In genomic region chr12:5433081-5433839, GRCh38 we compare ENCODE assay signal across 1 cellular context.
TF ChIP-seq lines count a peak whose summit lies in the region.

No MANE protein-coding gene starts in this region.

TF ChIP-seq in HEK293, 187 proteins besides CTCF, POLR2A, EP300 and RAD21 (continued from another document):
- TF ChIP-seq ZNF514 (tag by site-specific recombination; IDR thresholded peaks at IDR 0.05) (no peak), ZNF677 (tag by site-specific recombination; IDR thresholded peaks at IDR 0.05) (peak; percentile 67), ZNF335 (tag by site-specific recombination; conservative IDR thresholded peaks at IDR 0.05) (peak; percentile 87), ZFHX2 (tag by site-specific recombination; conservative IDR thresholded peaks at IDR 0.05) (peak; percentile 69; the same call in 1 of the 2 replicates), INSM2 (tag by site-specific recombination; IDR thresholded peaks at IDR 0.05) (no peak), ZIC2 (tag by site-specific recombination; IDR thresholded peaks at IDR 0.05) (peak; percentile 48), ZNF776 (tag by site-specific recombination; IDR thresholded peaks at IDR 0.05; ENCODE audit: borderline replicate concordance) (no peak)
- TF ChIP-seq, protein P1, sequence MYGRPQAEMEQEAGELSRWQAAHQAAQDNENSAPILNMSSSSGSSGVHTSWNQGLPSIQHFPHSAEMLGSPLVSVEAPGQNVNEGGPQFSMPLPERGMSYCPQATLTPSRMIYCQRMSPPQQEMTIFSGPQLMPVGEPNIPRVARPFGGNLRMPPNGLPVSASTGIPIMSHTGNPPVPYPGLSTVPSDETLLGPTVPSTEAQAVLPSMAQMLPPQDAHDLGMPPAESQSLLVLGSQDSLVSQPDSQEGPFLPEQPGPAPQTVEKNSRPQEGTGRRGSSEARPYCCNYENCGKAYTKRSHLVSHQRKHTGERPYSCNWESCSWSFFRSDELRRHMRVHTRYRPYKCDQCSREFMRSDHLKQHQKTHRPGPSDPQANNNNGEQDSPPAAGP (tag by site-specific recombination; IDR thresholded peaks at IDR 0.05): peak; percentile 17; the same call in 1 of the 2 replicates
